14 cellular contexts compared by ENCODE assay signal in genomic region chr3:106227068-106227467, GRCh38.
"Had no signal": no experiment of that assay in that cellular context is flagged by ENCODE, and none has a peak within 500 bp of the region (broad histone marks: within the 10 kb centered on the region; RNA-seq: fewer than 3 reads in every experiment).

No MANE protein-coding gene starts in this region.

- H3K4me1 Mint-ChIP-seq: neural progenitor cell had no signal

- DNase-seq: esophagus squamous epithelium; left colon; mesendoderm; naive thymus-derived CD8-positive, alpha-beta T cell; nucleus accumbens; ovary; sigmoid colon; small intestine; stimulated activated CD4-positive, alpha-beta T cell treated with anti-CD3 and anti-CD28 coated beads, Interleukin-12 subunit alpha, Interleukin-12 subunit beta, amount 100 ng/mL, for 4 hours; stimulated activated naive CD8-positive, alpha-beta T cell treated with anti-CD3 and anti-CD28 coated beads, Interleukin-15, amount 100 ng/mL, for 72 hours; testis; upper lobe of right lung had no signal

- H3K27me3 Mint-ChIP-seq: naive thymus-derived CD8-positive, alpha-beta T cell; stimulated activated naive CD8-positive, alpha-beta T cell treated with anti-CD3 and anti-CD28 coated beads, Interleukin-15, amount 100 ng/mL, for 72 hours had no signal

- ATAC-seq: foreskin keratinocyte; left colon; naive thymus-derived CD8-positive, alpha-beta T cell; stimulated activated naive CD8-positive, alpha-beta T cell treated with anti-CD3 and anti-CD28 coated beads, Interleukin-15, amount 100 ng/mL, for 72 hours; upper lobe of right lung had no signal

- H3K27ac Mint-ChIP-seq: naive thymus-derived CD8-positive, alpha-beta T cell; neural progenitor cell had no signal

- H3K4me3 Mint-ChIP-seq: naive thymus-derived CD8-positive, alpha-beta T cell; neural progenitor cell; stimulated activated naive CD8-positive, alpha-beta T cell treated with anti-CD3 and anti-CD28 coated beads, Interleukin-15, amount 100 ng/mL, for 72 hours had no signal

- H3K36me3 Mint-ChIP-seq: neural progenitor cell had no signal
